ENCODE assay signal across 1 cellular context in genomic region chr7:44380831-44381493, GRCh38.
TF ChIP-seq lines count a peak whose summit lies in the region.

No MANE protein-coding gene starts in this region.

TF ChIP-seq in K562, 482 proteins besides CTCF, POLR2A, EP300 and RAD21 (continued from another document):
- TF ChIP-seq MCM2 (IDR thresholded peaks at IDR 0.05; ENCODE audit: low read depth) = no peak
- TF ChIP-seq TCF3 (CRISPR knock-in tag; IDR thresholded peaks at IDR 0.05) = no peak
- no peak for TF ChIP-seq ARNT (IDR thresholded peaks at IDR 0.05)
- TF ChIP-seq ID3 (CRISPR knock-in tag; IDR thresholded peaks at IDR 0.05) = no peak
- TF ChIP-seq ID3 (tag; IDR thresholded peaks at IDR 0.05) = no peak
- TF ChIP-seq ZNF184 (CRISPR knock-in tag; IDR thresholded peaks at IDR 0.05) = no peak
- no peak for TF ChIP-seq SP2 (IDR thresholded peaks at IDR 0.05; ENCODE audit: extremely low read depth, low read depth, low read length, poor library complexity, severe bottlenecking)
- TF ChIP-seq ZNF76 (CRISPR knock-in tag; IDR thresholded peaks at IDR 0.05; ENCODE audit: borderline replicate concordance) = no peak
- 0 out of 2 replicates have a peak, but pooled peaks have one; percentile 5 for TF ChIP-seq ZNF316 (IDR thresholded peaks at IDR 0.05)
- TF ChIP-seq, protein P1, sequence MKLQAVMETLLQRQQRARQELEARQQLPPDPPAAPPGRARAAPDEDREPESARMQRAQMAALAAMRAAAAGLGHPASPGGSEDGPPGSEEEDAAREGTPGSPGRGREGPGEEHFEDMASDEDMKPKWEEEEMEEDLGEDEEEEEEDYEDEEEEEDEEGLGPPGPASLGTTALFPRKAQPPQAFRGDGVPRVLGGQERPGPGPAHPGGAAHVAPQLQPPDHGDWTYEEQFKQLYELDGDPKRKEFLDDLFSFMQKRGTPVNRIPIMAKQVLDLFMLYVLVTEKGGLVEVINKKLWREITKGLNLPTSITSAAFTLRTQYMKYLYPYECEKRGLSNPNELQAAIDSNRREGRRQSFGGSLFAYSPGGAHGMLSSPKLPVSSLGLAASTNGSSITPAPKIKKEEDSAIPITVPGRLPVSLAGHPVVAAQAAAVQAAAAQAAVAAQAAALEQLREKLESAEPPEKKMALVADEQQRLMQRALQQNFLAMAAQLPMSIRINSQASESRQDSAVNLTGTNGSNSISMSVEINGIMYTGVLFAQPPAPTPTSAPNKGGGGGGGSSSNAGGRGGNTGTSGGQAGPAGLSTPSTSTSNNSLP (IDR thresholded peaks at IDR 0.05; ENCODE audit: borderline replicate concordance, low read depth, low read length) = no peak
- TF ChIP-seq POLR2B (IDR thresholded peaks at IDR 0.05; ENCODE audit: low read depth, partially characterized antibody) = peak; percentile 21
